Comparison of ENCODE assay signal across 30 cellular contexts in the genomic region with DNA sequence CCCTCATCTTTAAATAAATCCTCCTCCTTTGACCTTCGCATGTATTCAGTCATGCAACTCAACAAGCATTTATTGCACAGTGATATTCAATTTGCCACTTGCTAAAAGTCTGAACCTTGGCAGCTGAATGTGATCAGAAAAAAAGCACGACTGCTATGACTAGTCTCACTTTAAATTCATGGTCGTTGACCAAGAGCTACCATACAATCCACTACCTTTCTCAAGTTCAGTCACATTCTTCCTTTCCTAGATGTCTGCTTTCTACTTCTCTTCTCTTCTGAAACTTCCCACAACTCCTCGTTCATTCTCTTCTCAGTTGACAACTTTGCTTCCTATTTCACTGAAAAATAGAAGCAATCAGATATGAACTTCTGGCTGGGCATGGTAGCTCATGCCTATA.
DNase-seq lines count a peak whose midpoint lies in the region; ATAC-seq lines count a peak whose summit lies in the region.
"Had no signal": no experiment of that assay in that cellular context is flagged by ENCODE, and none has a peak within 500 bp of the region (broad histone marks: within the 10 kb centered on the region; RNA-seq: fewer than 3 reads in every experiment).

No MANE protein-coding gene starts in this region.

- no peak overlapping the region for H3K4me3 Mint-ChIP-seq in stimulated activated memory B cell treated with anti-CD40 and anti-IgM and Interleukin-4, amounts not matched to agents 10 μg/mL and 1 μg/mL and 100 μg/mL, for 72 hours
- H3K4me3 Mint-ChIP-seq: activated CD4-positive, alpha-beta memory T cell treated with anti-CD3 and anti-CD28 coated beads for 36 hours; activated naive CD4-positive, alpha-beta T cell treated with anti-CD3 and anti-CD28 coated beads, Interleukin-2, amount 10 ng/mL, durations not matched to agents 7 days and 5 days; endodermal cell; natural killer cell treated with Interleukin-12 subunit alpha and Interleukin-12 subunit beta and Interleukin-15 and Interleukin-18, amount 100 ng/mL, for 72 hours; T-helper 2 cell treated with Interferon-gamma antibody and Interleukin-4, amounts not matched to agents 5 μg/mL and 100 μg/mL, for 36 hours; type B pancreatic cell had no signal

- DNase-seq in GDM1 (lab: John Stamatoyannopoulos, UW) = no peak
- DNase-seq in DMS 273 (lab: John Stamatoyannopoulos, UW; ENCODE audit: unreplicated experiment) = no peak
- DNase-seq in activated CD4-positive, alpha-beta T cell treated with anti-CD3 and anti-CD28 coated beads, Interleukin-2, amount 50 U/mL, for 48 hours = no peak
- DNase-seq: activated CD4-positive, alpha-beta memory T cell treated with anti-CD3 and anti-CD28 coated beads for 36 hours; activated CD4-positive, CD25-positive, alpha-beta regulatory T cell treated with anti-CD3 and anti-CD28 coated beads, Interleukin-2, amount 50 U/mL, for 72 hours; activated CD8-positive, alpha-beta memory T cell treated with anti-CD3 and anti-CD28 coated beads, Interleukin-2, amount 50 U/mL, for 4 hours; activated naive CD4-positive, alpha-beta T cell treated with anti-CD3 and anti-CD28 coated beads, Interleukin-2, amount 10 ng/mL, durations not matched to agents 7 days and 5 days; adrenal gland; cerebellar nuclear complex; dermis blood vessel endothelial cell; glutamatergic neuron; Karpas-422; left colon; NCI-H1436 treated with DMSO at 0.1 percent for 48 hours; NCI-H2081 treated with DMSO at 0.1 percent for 48 hours; NCI-H226; NCI-H69; occipital lobe; psoas muscle; SIG-M5; stimulated activated CD4-positive, alpha-beta T cell treated with anti-CD3 and anti-CD28 coated beads, Interleukin-4, amount 100 ng/mL, for 24 hours had no signal

- peak; percentile 39 for ATAC-seq in GM18909 (IDR thresholded peaks at IDR 0.05; ENCODE audit: poor library complexity, unreplicated experiment)
- peak; percentile 51 for ATAC-seq in GM21528 (IDR thresholded peaks at IDR 0.05; ENCODE audit: low FRiP score, unreplicated experiment)
- ATAC-seq in HG03432 (IDR thresholded peaks at IDR 0.05; ENCODE audit: unreplicated experiment) = peak; percentile 35
- no peak for ATAC-seq in stimulated activated memory B cell treated with anti-CD40 and anti-IgM and Interleukin-4, amounts not matched to agents 10 μg/mL and 1 μg/mL and 100 μg/mL, for 72 hours
- ATAC-seq: esophagus mucosa; left colon; natural killer cell treated with Interleukin-12 subunit alpha and Interleukin-12 subunit beta and Interleukin-15 and Interleukin-18, amount 100 ng/mL, for 72 hours; psoas muscle had no signal

- no peaks in the 10 kb centered on the region for H3K36me3 Mint-ChIP-seq in stimulated activated memory B cell treated with anti-CD40 and anti-IgM and Interleukin-4, amounts not matched to agents 10 μg/mL and 1 μg/mL and 100 μg/mL, for 72 hours
- H3K36me3 Mint-ChIP-seq: activated CD4-positive, alpha-beta memory T cell treated with anti-CD3 and anti-CD28 coated beads for 36 hours; activated naive CD4-positive, alpha-beta T cell treated with anti-CD3 and anti-CD28 coated beads, Interleukin-2, amount 10 ng/mL, durations not matched to agents 7 days and 5 days; natural killer cell treated with Interleukin-12 subunit alpha and Interleukin-12 subunit beta and Interleukin-15 and Interleukin-18, amount 100 ng/mL, for 72 hours; type B pancreatic cell had no signal

- no peaks in the 10 kb centered on the region for H3K27me3 Mint-ChIP-seq in stimulated activated memory B cell treated with anti-CD40 and anti-IgM and Interleukin-4, amounts not matched to agents 10 μg/mL and 1 μg/mL and 100 μg/mL, for 72 hours
- H3K27me3 Mint-ChIP-seq: activated CD4-positive, alpha-beta memory T cell treated with anti-CD3 and anti-CD28 coated beads for 36 hours had no signal

- H3K4me1 Mint-ChIP-seq in stimulated activated memory B cell treated with anti-CD40 and anti-IgM and Interleukin-4, amounts not matched to agents 10 μg/mL and 1 μg/mL and 100 μg/mL, for 72 hours = peaks cover 34% of the 10 kb centered on the region

- H3K27ac Mint-ChIP-seq in stimulated activated memory B cell treated with anti-CD40 and anti-IgM and Interleukin-4, amounts not matched to agents 10 μg/mL and 1 μg/mL and 100 μg/mL, for 72 hours = peak overlapping the region; percentile 43
- H3K27ac Mint-ChIP-seq: activated CD4-positive, alpha-beta memory T cell treated with anti-CD3 and anti-CD28 coated beads for 36 hours; activated naive CD4-positive, alpha-beta T cell treated with anti-CD3 and anti-CD28 coated beads, Interleukin-2, amount 10 ng/mL, durations not matched to agents 7 days and 5 days; endodermal cell; natural killer cell treated with Interleukin-12 subunit alpha and Interleukin-12 subunit beta and Interleukin-15 and Interleukin-18, amount 100 ng/mL, for 72 hours; T-helper 2 cell treated with Interferon-gamma antibody and Interleukin-4, amounts not matched to agents 5 μg/mL and 100 μg/mL, for 36 hours; type B pancreatic cell had no signal

- peaks cover 2% of the 10 kb centered on the region for H3K9me3 Mint-ChIP-seq in stimulated activated memory B cell treated with anti-CD40 and anti-IgM and Interleukin-4, amounts not matched to agents 10 μg/mL and 1 μg/mL and 100 μg/mL, for 72 hours
- H3K9me3 Mint-ChIP-seq: activated CD4-positive, alpha-beta memory T cell treated with anti-CD3 and anti-CD28 coated beads for 36 hours; activated naive CD4-positive, alpha-beta T cell treated with anti-CD3 and anti-CD28 coated beads, Interleukin-2, amount 10 ng/mL, durations not matched to agents 7 days and 5 days; endodermal cell; natural killer cell treated with Interleukin-12 subunit alpha and Interleukin-12 subunit beta and Interleukin-15 and Interleukin-18, amount 100 ng/mL, for 72 hours; T-helper 2 cell treated with Interferon-gamma antibody and Interleukin-4, amounts not matched to agents 5 μg/mL and 100 μg/mL, for 36 hours; type B pancreatic cell had no signal
